In the genomic region with DNA sequence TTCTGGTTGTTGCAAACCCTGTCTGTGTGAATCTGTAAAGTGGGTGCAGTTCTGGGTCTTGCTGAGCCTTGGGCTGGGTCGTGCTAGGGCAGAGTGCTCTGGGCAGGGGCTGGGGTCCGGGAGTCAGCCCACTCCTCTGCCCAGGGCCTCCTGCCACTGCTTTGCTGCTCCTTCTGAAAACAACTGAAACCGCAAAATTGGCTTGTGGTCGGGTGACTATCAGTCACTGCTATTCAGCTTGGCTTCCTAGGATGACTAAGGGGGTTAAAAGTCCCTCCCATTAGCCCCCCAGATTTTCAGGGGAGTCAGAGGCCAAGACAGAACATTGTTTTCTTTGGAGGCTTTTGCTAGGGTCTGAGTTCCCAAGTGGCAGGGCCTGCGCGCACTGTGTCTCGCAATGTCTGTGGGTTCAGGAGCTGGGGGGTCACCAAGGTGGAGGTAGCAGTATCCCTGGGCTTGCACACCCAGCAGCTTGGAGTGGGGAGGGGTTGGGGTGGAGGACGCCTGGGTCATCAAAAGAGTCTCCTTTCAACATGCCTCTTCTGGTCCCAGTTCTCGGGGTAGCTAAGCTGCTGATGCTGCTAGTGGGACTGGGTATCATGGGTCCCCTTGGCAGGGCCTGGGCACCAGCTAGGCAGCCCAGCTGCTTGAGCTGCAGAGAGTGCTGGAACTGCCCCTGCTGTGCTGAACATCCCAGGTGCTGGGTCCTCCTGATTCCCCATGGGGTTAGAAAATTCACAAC, we compare ENCODE assay signal across 1 cellular context.
TF ChIP-seq lines count a peak whose summit lies in the region.

No MANE protein-coding gene starts in this region.

TF ChIP-seq in IMR-90, 13 proteins besides CTCF, POLR2A, EP300 and RAD21 (continued from another document):
- no peak for TF ChIP-seq CEBPB (IDR thresholded peaks at IDR 0.05; ENCODE audit: low read depth, low read length)
- TF ChIP-seq NFE2L2 (IDR thresholded peaks at IDR 0.05; ENCODE audit: low read depth, low read length): 0 out of 2 replicates have a peak, but pooled peaks have one; percentile 4
- TF ChIP-seq BHLHE40 (IDR thresholded peaks at IDR 0.05; ENCODE audit: low read depth, low read length): no peak
- TF ChIP-seq MAZ (IDR thresholded peaks at IDR 0.05; ENCODE audit: borderline replicate concordance, low read depth, low read length): peak; percentile 56; the same call in 1 of the 2 replicates
TF ChIP-seq in IMR-90: peak in this region for 4.
